In genomic region chr11:43943357-43943930, GRCh38 we compare ENCODE assay signal across 8 cellular contexts. TPM values are rescaled to one million over a fixed set of nuclear protein-coding genes. Genes with fewer than 3 reads are reported as not detected.
DNase-seq lines count a peak whose midpoint lies in the region; ATAC-seq and TF ChIP-seq lines count a peak whose summit lies in the region.

No MANE protein-coding gene starts in this region.

- peaks cover 20% of the 10 kb centered on the region for H3K79me2 ChIP-seq in OCI-LY3 (ENCODE audit: low read length)

- peaks cover 73% of the 10 kb centered on the region for H3K27me3 Mint-ChIP-seq in neural crest cell (ENCODE audit: low read depth)

- H3K4me1 Mint-ChIP-seq in neural crest cell, result peaks cover 24% of the 10 kb centered on the region

- in situ Hi-C loops in Caki2 (cut with HindIII; ENCODE audit: low pct_unique_long_range_greater_than_20kb, low sequenced_read_pairs), result no loop called here

- no peak for ATAC-seq in GM21825 (IDR thresholded peaks at IDR 0.05; ENCODE audit: unreplicated experiment)

- H2AFZ ChIP-seq in OCI-LY3 (ENCODE audit: low read depth, low read length), result no peak overlapping the region

- no peaks in the 10 kb centered on the region for H3K9me3 ChIP-seq in OCI-LY3 (ENCODE audit: insufficient read depth, low read length)
- no peaks in the 10 kb centered on the region for H3K9me3 ChIP-seq in effector memory CD4-positive, alpha-beta T cell (ENCODE audit: control insufficient read depth, low read length)

- peaks cover 17% of the 10 kb centered on the region for H3K36me3 ChIP-seq in OCI-LY3 (replicated peaks; ENCODE audit: low read depth, low read length)
- H3K36me3 ChIP-seq in effector memory CD4-positive, alpha-beta T cell (ENCODE audit: control insufficient read depth, insufficient read depth, low read length), result no peaks in the 10 kb centered on the region

- DNase-seq in Caki2 (ENCODE audit: low read depth), result peak; percentile 26
- DNase-seq in effector memory CD4-positive, alpha-beta T cell, result no peak
- DNase-seq in neural crest cell (ENCODE audit: low read depth, low spot score), result no peak
- no peak for DNase-seq in NCI-H774 (lab: John Stamatoyannopoulos, UW)
- no peak for DNase-seq in cerebellar nuclear complex (lab: John Stamatoyannopoulos, UW)
- no peak for DNase-seq in activated CD4-positive, CD25-positive, alpha-beta regulatory T cell treated with anti-CD3 and anti-CD28 coated beads, Interleukin-2, amount 50 U/mL, for 72 hours

- H3K4me2 ChIP-seq in OCI-LY3 (ENCODE audit: low read length), result peak overlapping the region; percentile 94

- peak overlapping the region; percentile 73 for H3K27ac ChIP-seq in OCI-LY3 (ENCODE audit: low read length)
- H3K27ac ChIP-seq in effector memory CD4-positive, alpha-beta T cell (ENCODE audit: insufficient read depth, low read length, poor library complexity, severe bottlenecking), result no peak overlapping the region

- H3K4me1 ChIP-seq in OCI-LY3 (ENCODE audit: low read length), result peaks cover 18% of the 10 kb centered on the region
- H3K4me1 ChIP-seq in effector memory CD4-positive, alpha-beta T cell (ENCODE audit: control insufficient read depth, insufficient read depth, low read length, poor library complexity, severe bottlenecking), result peaks cover 16% of the 10 kb centered on the region

- H3K4me3 ChIP-seq in OCI-LY3 (ENCODE audit: low read length), result peak overlapping the region; percentile 88
- peak overlapping the region; percentile 27 for H3K4me3 ChIP-seq in effector memory CD4-positive, alpha-beta T cell (ENCODE audit: insufficient read depth, low read depth, low read length, poor library complexity, severe bottlenecking)

- H3K27ac Mint-ChIP-seq in neural crest cell (ENCODE audit: unreplicated experiment), result no peak overlapping the region

- H3K9ac ChIP-seq in OCI-LY3 (ENCODE audit: low read length), result peak overlapping the region; percentile 74

- no peaks in the 10 kb centered on the region for H3K36me3 Mint-ChIP-seq in neural crest cell (ENCODE audit: low read depth)

- H3K9me3 Mint-ChIP-seq in neural crest cell, result no peaks in the 10 kb centered on the region

- H3K4me3 Mint-ChIP-seq in neural crest cell, result peak overlapping the region; percentile 98

- H4K20me1 ChIP-seq in OCI-LY3 (ENCODE audit: insufficient read depth, low read length), result no peaks in the 10 kb centered on the region

- H3K27me3 ChIP-seq in OCI-LY3 (ENCODE audit: low read depth, low read length), result no peaks in the 10 kb centered on the region
- H3K27me3 ChIP-seq in effector memory CD4-positive, alpha-beta T cell (replicated peaks; ENCODE audit: control insufficient read depth, insufficient read depth, low read length, poor library complexity, severe bottlenecking), result peaks cover 28% of the 10 kb centered on the region

- TF ChIP-seq CTCF in OCI-LY3 (IDR thresholded peaks at IDR 0.05; ENCODE audit: low read depth, low read length) (no peak), neural crest cell (conservative IDR thresholded peaks at IDR 0.05) (no peak)

RNA-seq across cellular contexts. Expression of gene C11orf96, which starts 1.0 kb away (rescaled TPM):
- not detected in 2 replicates for total RNA-seq in Caki2 (2014; rRNA removed; shearing (Covaris generic); ENCODE audit: low replicate concordance)
- 3.0 and 3.2 TPM in 2 replicates for total RNA-seq in neural crest cell
